10 cellular contexts compared by ENCODE assay signal in the genomic region with DNA sequence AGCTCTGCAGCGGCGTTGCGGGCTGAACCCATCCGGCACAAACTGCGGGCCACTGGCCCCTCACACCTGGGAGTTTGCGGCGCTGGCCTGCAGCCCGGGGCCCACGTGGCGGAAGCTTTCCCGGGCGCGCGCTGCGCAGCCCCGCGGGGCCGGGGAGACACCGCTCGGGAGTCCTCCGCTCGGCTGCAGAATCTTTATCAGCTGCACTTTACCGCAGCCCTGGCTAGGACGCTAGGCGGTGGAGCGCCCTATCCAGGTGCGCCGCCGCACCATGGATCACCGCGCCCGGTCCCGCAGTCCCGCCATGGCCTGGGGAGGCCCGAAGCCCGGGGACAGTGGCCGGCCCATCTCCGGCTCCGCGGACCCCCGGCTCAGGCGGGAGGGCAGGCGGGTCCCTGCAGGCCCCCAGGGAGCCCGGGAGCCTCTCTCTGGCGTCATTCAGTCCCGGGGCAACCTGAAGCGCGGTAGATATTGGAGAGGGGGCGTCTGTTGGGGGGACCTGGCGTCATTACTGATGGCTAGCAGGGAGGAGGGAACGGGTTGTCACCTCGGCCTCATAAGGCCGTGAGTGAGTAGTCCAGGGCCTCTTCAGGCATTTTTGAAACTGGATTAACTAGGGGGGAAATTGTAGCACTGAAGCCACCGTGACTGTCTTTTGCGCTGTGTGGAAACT. TPM values are rescaled to one million over a fixed set of nuclear protein-coding genes. Genes with fewer than 3 reads are reported as not detected.
DNase-seq lines count a peak whose midpoint lies in the region; ATAC-seq and TF ChIP-seq lines count a peak whose summit lies in the region.
"Had no signal": no experiment of that assay in that cellular context is flagged by ENCODE, and none has a peak within 500 bp of the region (broad histone marks: within the 10 kb centered on the region; RNA-seq: fewer than 3 reads in every experiment).

No MANE protein-coding gene starts in this region.

- no peaks in the 10 kb centered on the region for H3K9me3 Mint-ChIP-seq in activated T-cell treated with anti-CD3 and anti-CD28 coated beads, Interleukin-2, amount 50 U/mL, for 4 hours
- H3K9me3 Mint-ChIP-seq in immature natural killer cell = peaks cover 0 to 3% (median 0%) of the 10 kb centered on the region in 6 donors
- H3K9me3 Mint-ChIP-seq in stimulated activated naive CD8-positive, alpha-beta T cell treated with anti-CD3 and anti-CD28 coated beads, Interleukin-15, Interleukin-2, amounts not matched to agents 100 ng/mL and 50 ng/mL, for 24 hours = no peaks in the 10 kb centered on the region

- peak overlapping the region; percentile 56 for H3K4me3 Mint-ChIP-seq in activated T-cell treated with anti-CD3 and anti-CD28 coated beads, Interleukin-2, amount 50 U/mL, for 4 hours
- H3K4me3 Mint-ChIP-seq in T-helper 17 cell (peak overlapping the region; percentile 77), immature natural killer cell (peak overlapping the region; percentile 68 to 92 (median 79))
- H3K4me3 Mint-ChIP-seq in stimulated activated naive CD8-positive, alpha-beta T cell treated with anti-CD3 and anti-CD28 coated beads, Interleukin-15, Interleukin-2, amounts not matched to agents 100 ng/mL and 50 ng/mL, for 24 hours = peak overlapping the region; percentile 42

- H3K4me1 Mint-ChIP-seq in activated T-cell treated with anti-CD3 and anti-CD28 coated beads, Interleukin-2, amount 50 U/mL, for 4 hours (ENCODE audit: low read depth) = peaks cover 35% of the 10 kb centered on the region
- peaks cover 28% of the 10 kb centered on the region for H3K4me1 Mint-ChIP-seq in T-helper 17 cell
- H3K4me1 Mint-ChIP-seq in immature natural killer cell = peaks cover 41 to 53% of the 10 kb centered on the region in 2 donors
- H3K4me1 Mint-ChIP-seq in stimulated activated naive CD8-positive, alpha-beta T cell treated with anti-CD3 and anti-CD28 coated beads, Interleukin-15, Interleukin-2, amounts not matched to agents 100 ng/mL and 50 ng/mL, for 24 hours (ENCODE audit: low read depth) = peaks cover 32% of the 10 kb centered on the region

- no peaks in the 10 kb centered on the region for H3K9me3 ChIP-seq in T-helper 17 cell (ENCODE audit: control insufficient read depth, low read length, poor library complexity, severe bottlenecking)

- no peaks in the 10 kb centered on the region for H3K36me3 Mint-ChIP-seq in activated T-cell treated with anti-CD3 and anti-CD28 coated beads, Interleukin-2, amount 50 U/mL, for 4 hours (ENCODE audit: insufficient read depth)
- H3K36me3 Mint-ChIP-seq in T-helper 17 cell (ENCODE audit: low read depth) = peaks cover 19% of the 10 kb centered on the region
- H3K36me3 Mint-ChIP-seq in immature natural killer cell = peaks cover 0 to 6% (median 0%) of the 10 kb centered on the region in 3 donors
- no peaks in the 10 kb centered on the region for H3K36me3 Mint-ChIP-seq in stimulated activated naive CD8-positive, alpha-beta T cell treated with anti-CD3 and anti-CD28 coated beads, Interleukin-15, Interleukin-2, amounts not matched to agents 100 ng/mL and 50 ng/mL, for 24 hours (ENCODE audit: low read depth)

- TF ChIP-seq CTCF in foreskin fibroblast (IDR thresholded peaks at IDR 0.05; ENCODE audit: low read depth, low read length) = no peak

- H3K27ac Mint-ChIP-seq in T-helper 17 cell (no peak overlapping the region), immature natural killer cell (peak overlapping the region in 1 of 6 donors; percentile 45)
- H3K27ac Mint-ChIP-seq in stimulated activated naive CD8-positive, alpha-beta T cell treated with anti-CD3 and anti-CD28 coated beads, Interleukin-15, Interleukin-2, amounts not matched to agents 100 ng/mL and 50 ng/mL, for 24 hours = no peak overlapping the region

- H3K4me3 ChIP-seq in foreskin fibroblast (ENCODE audit: low read depth in 1 of 2, low read length in 2 of 2) = no peak overlapping the region

- no peak for DNase-seq in activated T-cell treated with anti-CD3 and anti-CD28 coated beads, Interleukin-2, amount 50 U/mL, for 4 hours
- DNase-seq in activated T-cell treated with anti-CD3 and anti-CD28 coated beads for 4 hours (no peak), T-helper 17 cell (no peak), immature natural killer cell (no peak), GM19240 (ENCODE audit: insufficient read length, low spot score) (no peak), NCI-H510A treated with DMSO at 0.1 percent for 48 hours (lab: John Stamatoyannopoulos, UW) (no peak), foreskin fibroblast (no peak)
- DNase-seq: Calu3; stimulated activated CD4-positive, alpha-beta T cell treated with anti-CD3 and anti-CD28 coated beads, Interleukin-4, amount 100 ng/mL, for 4 hours had no signal

- H3K27me3 Mint-ChIP-seq in activated T-cell treated with anti-CD3 and anti-CD28 coated beads, Interleukin-2, amount 50 U/mL, for 4 hours (ENCODE audit: low read depth) = peaks cover 90% of the 10 kb centered on the region
- H3K27me3 Mint-ChIP-seq in T-helper 17 cell (peaks cover 94% of the 10 kb centered on the region), immature natural killer cell (ENCODE audit: low read depth in 3 of 3) (peaks cover 38 to 58% (median 53%) of the 10 kb centered on the region in 3 donors)
- peaks cover 86% of the 10 kb centered on the region for H3K27me3 Mint-ChIP-seq in stimulated activated naive CD8-positive, alpha-beta T cell treated with anti-CD3 and anti-CD28 coated beads, Interleukin-15, Interleukin-2, amounts not matched to agents 100 ng/mL and 50 ng/mL, for 24 hours

- ATAC-seq in activated T-cell treated with anti-CD3 and anti-CD28 coated beads, Interleukin-2, amount 50 U/mL, for 4 hours = peak; percentile 47 to 69
- peak; percentile 55 for ATAC-seq in T-helper 17 cell

RNA-seq across cellular contexts. Expression of gene OLIG2, which starts 5.7 kb away (rescaled TPM):
- total RNA-seq in activated T-cell treated with anti-CD3 and anti-CD28 coated beads, Interleukin-2, amount 50 U/mL, for 4 hours = not detected
- total RNA-seq in T-helper 17 cell = not detected
- not detected for polyA plus RNA-seq in immature natural killer cell
- total RNA-seq: Calu3 had no signal

RNA-seq across cellular contexts. Expression of gene OLIG1, which starts 49.9 kb away (rescaled TPM):
- not detected for total RNA-seq in activated T-cell treated with anti-CD3 and anti-CD28 coated beads, Interleukin-2, amount 50 U/mL, for 4 hours
- total RNA-seq in T-helper 17 cell = under 1 TPM in 1 of 2 donors, not detected in 1; 0.50 TPM
- polyA plus RNA-seq in immature natural killer cell = not detected
- total RNA-seq: Calu3 had no signal
